Comparison of ENCODE assay signal across 19 cellular contexts in genomic region chr22:47561115-47561675, GRCh38.
"Had no signal": no experiment of that assay in that cellular context is flagged by ENCODE, and none has a peak within 500 bp of the region (broad histone marks: within the 10 kb centered on the region; RNA-seq: fewer than 3 reads in every experiment).

No MANE protein-coding gene starts in this region.

- H3K4me3 Mint-ChIP-seq: immature natural killer cell, mesothelial cell of epicardium had no signal

- ATAC-seq: foreskin keratinocyte, gastroesophageal sphincter, heart left ventricle, left cardiac atrium, left lung, left ventricle myocardium superior, lower lobe of right lung, mucosa of descending colon had no signal

- H3K4me1 ChIP-seq: foreskin keratinocyte, left lung, lower lobe of right lung had no signal

- H3K9me3 ChIP-seq: esophagus muscularis mucosa, gastroesophageal sphincter, heart left ventricle, left lung, lower lobe of right lung, mucosa of descending colon had no signal

- H3K27ac ChIP-seq: coronary artery, dorsolateral prefrontal cortex, esophagus muscularis mucosa, foreskin keratinocyte, gastroesophageal sphincter, heart left ventricle, hepatocyte, left lung, lower lobe of right lung had no signal

- DNase-seq: dermis blood vessel endothelial cell; dorsolateral prefrontal cortex; effector CD4-positive, alpha-beta T cell; effector memory CD4-positive, alpha-beta T cell; foreskin keratinocyte; heart left ventricle; hypothalamus; immature natural killer cell; left cardiac atrium; left lung; left ventricle myocardium superior; lower lobe of right lung; mesenchymal stem cell; mucosa of descending colon had no signal

- H3K36me3 ChIP-seq: esophagus muscularis mucosa, gastroesophageal sphincter, heart left ventricle, left lung, lower lobe of right lung had no signal

- H3K4me3 ChIP-seq: coronary artery, dorsolateral prefrontal cortex, esophagus muscularis mucosa, gastroesophageal sphincter, heart left ventricle, hepatocyte, left lung, lower lobe of right lung, mucosa of descending colon had no signal

- H3K27me3 ChIP-seq: foreskin keratinocyte, hepatocyte had no signal

- H3K4me1 Mint-ChIP-seq: immature natural killer cell, mesothelial cell of epicardium had no signal

- H3K36me3 Mint-ChIP-seq: immature natural killer cell had no signal

- H3K9me3 Mint-ChIP-seq: immature natural killer cell had no signal

- H3K27ac Mint-ChIP-seq: immature natural killer cell, mesothelial cell of epicardium had no signal
